7 cellular contexts compared by ENCODE assay signal in the genomic region with DNA sequence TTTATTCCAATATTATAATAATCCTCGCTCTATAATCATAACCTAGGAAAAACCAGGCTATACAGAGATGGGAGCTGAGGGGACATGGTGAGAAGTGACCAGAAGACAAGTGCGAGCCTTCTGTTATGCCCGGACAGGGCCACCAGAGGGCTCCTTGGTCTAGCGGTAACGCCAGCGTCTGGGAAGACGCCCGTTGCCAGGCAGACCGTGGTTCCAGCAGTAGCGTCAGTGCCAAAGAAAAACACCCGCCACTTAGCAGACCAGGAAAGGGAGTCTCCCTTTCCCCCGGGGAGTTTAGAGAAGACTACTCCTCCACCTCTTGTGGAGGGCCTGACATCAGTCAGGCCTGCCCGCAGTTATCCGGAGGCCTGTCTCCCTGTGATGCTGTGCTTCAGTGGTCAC. TPM values are rescaled to one million over a fixed set of nuclear protein-coding genes. Genes with fewer than 3 reads are reported as not detected.
A peak's percentile ranks its signal among the peaks of the same experiment; 100 is the strongest.
DNase-seq lines count a peak whose midpoint lies in the region; ATAC-seq and TF ChIP-seq lines count a peak whose summit lies in the region.
"Not testable (repeated sequence)": the region's sequence is repeated elsewhere in the genome, so short reads cannot be mapped to it uniquely, and the experiment has no call there.

No MANE protein-coding gene starts in this region.

- not testable (repeated sequence) for H3K27ac ChIP-seq in parathyroid adenoma

- POLR2A ChIA-PET in activated CD8-positive, alpha-beta T cell treated with anti-CD3 and anti-CD28 coated beads, Interleukin-2, amount 10 ng/mL, durations not matched to agents 7 days and 5 days (lab: Charles Lee): interaction anchor here (1.6 to 6.3 kb wide), 2 partner anchors 14 to 30 kb away, joined by 8 to 40 read pairs; a partner anchor contains a TSS

- not testable (repeated sequence) for H3K4me2 ChIP-seq in parathyroid adenoma (ENCODE audit: low read length)

- H3K36me3 ChIP-seq in MG63; parathyroid adenoma (ENCODE audit: control insufficient read depth, insufficient read depth, low read length): not testable (repeated sequence)

- peak; percentile 61 for DNase-seq in EL
- DNase-seq in MG63: peak; percentile 73
- DNase-seq in OCI-M1 (lab: John Stamatoyannopoulos, UW): peak; percentile 65
- peak; percentile 54 for DNase-seq in activated CD8-positive, alpha-beta T cell treated with anti-CD3 and anti-CD28 coated beads, Interleukin-2, amount 10 ng/mL, durations not matched to agents 7 days and 5 days
- DNase-seq in effector CD4-positive, alpha-beta T cell: peak; percentile 17
- DNase-seq in immature natural killer cell: peak; percentile 36 to 50 (median 44)

- H3K4me1 ChIP-seq in parathyroid adenoma: peaks cover 23% of the 10 kb centered on the region

- H3K27me3 Mint-ChIP-seq in activated CD8-positive, alpha-beta T cell treated with anti-CD3 and anti-CD28 coated beads, Interleukin-2, amount 10 ng/mL, durations not matched to agents 7 days and 5 days (ENCODE audit: low read depth): not testable (repeated sequence)
- peaks cover 3 to 16% (median 6%) of the 10 kb centered on the region in 3 donors for H3K27me3 Mint-ChIP-seq in immature natural killer cell (ENCODE audit: low read depth in 3 of 3)

- H3K9me3 ChIP-seq in MG63; parathyroid adenoma (ENCODE audit: control insufficient read depth, low read length): not testable (repeated sequence)

- not testable (repeated sequence) for H3K9me3 Mint-ChIP-seq in activated CD8-positive, alpha-beta T cell treated with anti-CD3 and anti-CD28 coated beads, Interleukin-2, amount 10 ng/mL, durations not matched to agents 7 days and 5 days (ENCODE audit: insufficient read depth); immature natural killer cell

- not testable (repeated sequence) for H3K27me3 ChIP-seq in MG63; parathyroid adenoma (ENCODE audit: control insufficient read depth, insufficient read depth, low read length)

- not testable (repeated sequence) for H3K79me2 ChIP-seq in parathyroid adenoma

- H3K4me1 Mint-ChIP-seq in activated CD8-positive, alpha-beta T cell treated with anti-CD3 and anti-CD28 coated beads, Interleukin-2, amount 10 ng/mL, durations not matched to agents 7 days and 5 days (ENCODE audit: low read depth): peaks cover 55% of the 10 kb centered on the region
- peaks cover 52 to 56% of the 10 kb centered on the region in 2 donors for H3K4me1 Mint-ChIP-seq in immature natural killer cell

- ATAC-seq in activated CD8-positive, alpha-beta T cell treated with anti-CD3 and anti-CD28 coated beads, Interleukin-2, amount 10 ng/mL, durations not matched to agents 7 days and 5 days: not testable (repeated sequence)

- TF ChIP-seq CTCF in parathyroid adenoma (IDR thresholded peaks at IDR 0.05): peak; percentile 54

- H3K4me3 Mint-ChIP-seq in activated CD8-positive, alpha-beta T cell treated with anti-CD3 and anti-CD28 coated beads, Interleukin-2, amount 10 ng/mL, durations not matched to agents 7 days and 5 days: not testable (repeated sequence)
- peak overlapping the region in 2 of 5 donors; percentile 38 to 48 for H3K4me3 Mint-ChIP-seq in immature natural killer cell

- not testable (repeated sequence) for H3K9ac ChIP-seq in parathyroid adenoma

- CTCF ChIA-PET in activated CD8-positive, alpha-beta T cell treated with anti-CD3 and anti-CD28 coated beads, Interleukin-2, amount 10 ng/mL, durations not matched to agents 7 days and 5 days (lab: Charles Lee): interaction anchor here (1.3 to 8.4 kb wide), 13 partner anchors 9 to 117 kb away, joined by 3 to 107 read pairs (median 5); a partner anchor contains a TSS

- H3K27ac Mint-ChIP-seq in activated CD8-positive, alpha-beta T cell treated with anti-CD3 and anti-CD28 coated beads, Interleukin-2, amount 10 ng/mL, durations not matched to agents 7 days and 5 days: peak overlapping the region; percentile 25
- peak overlapping the region in 3 of 6 donors; percentile 49 to 72 (median 53) for H3K27ac Mint-ChIP-seq in immature natural killer cell

- not testable (repeated sequence) for H2AFZ ChIP-seq in parathyroid adenoma

- peaks cover 21% of the 10 kb centered on the region for H3K36me3 Mint-ChIP-seq in activated CD8-positive, alpha-beta T cell treated with anti-CD3 and anti-CD28 coated beads, Interleukin-2, amount 10 ng/mL, durations not matched to agents 7 days and 5 days (ENCODE audit: low read depth)
- H3K36me3 Mint-ChIP-seq in immature natural killer cell: not testable (repeated sequence)

- not testable (repeated sequence) for H3K4me3 ChIP-seq in MG63; parathyroid adenoma (ENCODE audit: low read depth, low read length)

RNA-seq across cellular contexts. Expression of a gene that starts 30.5 kb away (rescaled TPM):
- 80.9 and 91.4 TPM in 2 replicates for total RNA-seq in MG63 (2014; rRNA removed; shearing (Covaris generic); ENCODE audit: low replicate concordance)
- total RNA-seq in activated CD8-positive, alpha-beta T cell treated with anti-CD3 and anti-CD28 coated beads, Interleukin-2, amount 10 ng/mL, durations not matched to agents 7 days and 5 days: 100 to 1,000 TPM in 1 of 2 experiments, 10 to 100 TPM in 1; 97.0 to 102 TPM
- 10 to 100 TPM; 26.7 to 31.2 (median 28.9) TPM for polyA plus RNA-seq in immature natural killer cell

RNA-seq across cellular contexts. Expression of a gene that starts 56.6 kb away (rescaled TPM):
- total RNA-seq in MG63 (2014; rRNA removed; shearing (Covaris generic); ENCODE audit: low replicate concordance): 0.59 TPM in 1 of 2 replicates, not detected in the other
- total RNA-seq in activated CD8-positive, alpha-beta T cell treated with anti-CD3 and anti-CD28 coated beads, Interleukin-2, amount 10 ng/mL, durations not matched to agents 7 days and 5 days: under 1 TPM; 0.05 to 0.45 TPM
- not detected for polyA plus RNA-seq in immature natural killer cell

Comparison
In these comparisons a context has a peak if more than half of its experiments do, and no peak if none do; other contexts are left out.
1. DNase-seq: peak in every context shown above with its lines; median percentile 73 in MG63; 65 in OCI-M1; 61 in EL; 54 in activated CD8-positive, alpha-beta T cell treated with anti-CD3 and anti-CD28 coated beads, Interleukin-2, amount 10 ng/mL, durations not matched to agents 7 days and 5 days; 44 in immature natural killer cell; 17 in effector CD4-positive, alpha-beta T cell.